30 cellular contexts compared by ENCODE assay signal in the genomic region with DNA sequence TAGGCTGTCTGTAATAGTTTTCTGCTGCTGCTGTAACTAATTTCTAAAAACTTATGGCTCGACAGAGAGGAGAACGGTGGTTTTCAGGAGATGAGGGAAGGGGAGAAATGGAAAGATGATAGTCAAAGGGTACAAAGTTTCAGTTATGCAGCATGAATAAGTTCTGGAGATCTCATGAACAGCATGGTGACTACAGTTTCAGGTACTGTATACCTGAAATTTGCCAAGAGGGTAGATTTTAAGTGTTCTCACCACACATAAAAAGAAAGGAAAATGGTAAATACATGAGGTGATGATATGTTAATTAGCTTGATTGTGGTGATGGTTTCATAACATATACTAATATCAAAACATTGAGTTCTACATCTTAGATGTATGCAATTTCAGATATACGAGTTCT. TPM values are rescaled to one million over a fixed set of nuclear protein-coding genes. Genes with fewer than 3 reads are reported as not detected.
"Had no signal": no experiment of that assay in that cellular context is flagged by ENCODE, and none has a peak within 500 bp of the region (broad histone marks: within the 10 kb centered on the region; RNA-seq: fewer than 3 reads in every experiment).

No MANE protein-coding gene starts in this region.

- H3K4me3 Mint-ChIP-seq: dendritic cell treated with granulocyte-macrophage colony-stimulating factor and Interleukin-4, amounts not matched to agents 40 ng/mL and 50 ng/mL, for 4 days; effector memory CD8-positive, alpha-beta T cell; endodermal cell; mesothelial cell of epicardium; naive B cell had no signal

- ATAC-seq: effector memory CD8-positive, alpha-beta T cell; esophagus mucosa; gastrocnemius medialis; left cardiac atrium; left lung; left ventricle myocardium superior; lower lobe of right lung; mucosa of descending colon had no signal

- H3K27ac ChIP-seq: colonic mucosa, epithelial cell of prostate, esophagus squamous epithelium, gastrocnemius medialis, left lung, lower lobe of right lung had no signal

- H3K9me3 Mint-ChIP-seq: dendritic cell treated with granulocyte-macrophage colony-stimulating factor and Interleukin-4, amounts not matched to agents 40 ng/mL and 50 ng/mL, for 4 days; effector memory CD8-positive, alpha-beta T cell had no signal

- DNase-seq: colonic mucosa; cortex of kidney; effector CD8-positive, alpha-beta T cell; effector memory CD8-positive, alpha-beta T cell; endodermal cell; erythroblast; esophagus squamous epithelium; foreskin fibroblast; foreskin melanocyte; gastrocnemius medialis; glutamatergic neuron; hippocampal formation; left cardiac atrium; left lung; left ventricle myocardium superior; lower lobe of right lung; mesenchymal stem cell; mucosa of descending colon; naive B cell had no signal

- H3K36me3 Mint-ChIP-seq: mesothelial cell of epicardium, naive B cell had no signal

- H3K4me1 ChIP-seq: colonic mucosa, esophagus squamous epithelium, gastrocnemius medialis, left lung, lower lobe of right lung had no signal

- H3K4me3 ChIP-seq: colonic mucosa, esophagus squamous epithelium, gastrocnemius medialis, left lung, lower lobe of right lung, mucosa of descending colon had no signal

- H3K27me3 ChIP-seq: colonic mucosa, esophagus squamous epithelium, gastrocnemius medialis, left lung had no signal

- H3K27me3 Mint-ChIP-seq: dendritic cell treated with granulocyte-macrophage colony-stimulating factor and Interleukin-4, amounts not matched to agents 40 ng/mL and 50 ng/mL, for 4 days had no signal

- H3K36me3 ChIP-seq: colonic mucosa, esophagus squamous epithelium, gastrocnemius medialis, left lung, lower lobe of right lung had no signal

- H3K27ac Mint-ChIP-seq: dendritic cell treated with granulocyte-macrophage colony-stimulating factor and Interleukin-4, amounts not matched to agents 40 ng/mL and 50 ng/mL, for 4 days; effector memory CD8-positive, alpha-beta T cell; endodermal cell; mesothelial cell of epicardium; naive B cell had no signal

- H3K9me3 ChIP-seq: colonic mucosa, esophagus squamous epithelium, gastrocnemius medialis, left lung, lower lobe of right lung, mucosa of descending colon had no signal

- H3K4me1 Mint-ChIP-seq: mesothelial cell of epicardium, naive B cell had no signal

RNA-seq across cellular contexts. Expression of a gene that starts 34.9 kb away (rescaled TPM):
- total RNA-seq: dermis microvascular lymphatic vessel endothelial cell, esophagus mucosa, esophagus squamous epithelium, gastrocnemius medialis, glomerular endothelial cell, kidney epithelial cell, left ventricle myocardium superior, lower lobe of right lung, lung microvascular endothelial cell, mesenteric fat pad, myocyte had no signal
- polyA plus RNA-seq: keratinocyte had no signal
